8 cellular contexts compared by ENCODE assay signal in genomic region chr20:53900380-53900999, GRCh38.
DNase-seq lines count a peak whose midpoint lies in the region; ATAC-seq and TF ChIP-seq lines count a peak whose summit lies in the region.

No MANE protein-coding gene starts in this region.

- no peaks in the 10 kb centered on the region for H3K27me3 Mint-ChIP-seq in stimulated activated memory B cell treated with anti-CD40 and anti-IgM and Interleukin-4, amounts not matched to agents 10 μg/mL and 1 μg/mL and 100 μg/mL, for 72 hours
- no peaks in the 10 kb centered on the region for H3K27me3 Mint-ChIP-seq in naive thymus-derived CD8-positive, alpha-beta T cell

- H3K36me3 Mint-ChIP-seq in stimulated activated memory B cell treated with anti-CD40 and anti-IgM and Interleukin-4, amounts not matched to agents 10 μg/mL and 1 μg/mL and 100 μg/mL, for 72 hours = no peaks in the 10 kb centered on the region
- no peaks in the 10 kb centered on the region for H3K36me3 Mint-ChIP-seq in naive thymus-derived CD8-positive, alpha-beta T cell

- no peak for TF ChIP-seq POLR2A in heart left ventricle (IDR thresholded peaks at IDR 0.05)

- H3K4me1 ChIP-seq in heart left ventricle = peaks cover 0 to 54% (median 34%) of the 10 kb centered on the region in 12 donors

- H3K27ac ChIP-seq in heart left ventricle = peak overlapping the region; percentile 57 to 91 (median 72)

- H3K4me3 Mint-ChIP-seq in stimulated activated memory B cell treated with anti-CD40 and anti-IgM and Interleukin-4, amounts not matched to agents 10 μg/mL and 1 μg/mL and 100 μg/mL, for 72 hours = no peak overlapping the region
- H3K4me3 Mint-ChIP-seq in naive thymus-derived CD8-positive, alpha-beta T cell = no peak overlapping the region

- TF ChIP-seq CTCF in WI38 (IDR thresholded peaks at IDR 0.05; ENCODE audit: low read depth, low read length) (no peak), heart left ventricle (IDR thresholded peaks at IDR 0.05) (no peak)

- peak overlapping the region; percentile 79 for H3K27ac Mint-ChIP-seq in stimulated activated memory B cell treated with anti-CD40 and anti-IgM and Interleukin-4, amounts not matched to agents 10 μg/mL and 1 μg/mL and 100 μg/mL, for 72 hours
- H3K27ac Mint-ChIP-seq in naive thymus-derived CD8-positive, alpha-beta T cell = peak overlapping the region in 4 of 10 donors; percentile 24 to 77 (median 31)

- H3K36me3 ChIP-seq in heart left ventricle = no peaks in the 10 kb centered on the region

- H3K9me3 Mint-ChIP-seq in stimulated activated memory B cell treated with anti-CD40 and anti-IgM and Interleukin-4, amounts not matched to agents 10 μg/mL and 1 μg/mL and 100 μg/mL, for 72 hours = peaks cover 2% of the 10 kb centered on the region
- no peaks in the 10 kb centered on the region for H3K9me3 Mint-ChIP-seq in naive thymus-derived CD8-positive, alpha-beta T cell

- ATAC-seq in heart left ventricle (peak; percentile 44 to 85 (median 71)), HG02623 (IDR thresholded peaks at IDR 0.05; ENCODE audit: unreplicated experiment) (no peak)
- ATAC-seq in stimulated activated memory B cell treated with anti-CD40 and anti-IgM and Interleukin-4, amounts not matched to agents 10 μg/mL and 1 μg/mL and 100 μg/mL, for 72 hours = no peak
- ATAC-seq in naive thymus-derived CD8-positive, alpha-beta T cell = no peak

- peaks cover 61% of the 10 kb centered on the region for H3K4me1 Mint-ChIP-seq in stimulated activated memory B cell treated with anti-CD40 and anti-IgM and Interleukin-4, amounts not matched to agents 10 μg/mL and 1 μg/mL and 100 μg/mL, for 72 hours
- peaks cover 20 to 55% (median 47%) of the 10 kb centered on the region in 4 donors for H3K4me1 Mint-ChIP-seq in naive thymus-derived CD8-positive, alpha-beta T cell

- DNase-seq in HCEC 1CT (peak; percentile 87), heart left ventricle (no peak), COLO668 (lab: John Stamatoyannopoulos, UW; ENCODE audit: unreplicated experiment) (no peak)
- DNase-seq in naive thymus-derived CD8-positive, alpha-beta T cell = no peak
- no peak for DNase-seq in activated CD4-positive, alpha-beta T cell treated with anti-CD3 and anti-CD28 coated beads, Interleukin-2, amount 50 U/mL, for 48 hours

- peak overlapping the region; percentile 20; the same call in 1 of the 2 replicates for H3K4me3 ChIP-seq in WI38 (ENCODE audit: low read depth, low read length)
- no peak overlapping the region for H3K4me3 ChIP-seq in heart left ventricle

- POLR2A ChIA-PET in naive thymus-derived CD8-positive, alpha-beta T cell (lab: Charles Lee) = interaction anchor here (0.6 to 4.2 kb wide), 11 partner anchors 8 to 203 kb away, joined by 3 to 30 read pairs (median 4); no protein-coding TSS in a partner anchor

- no peaks in the 10 kb centered on the region for H3K27me3 ChIP-seq in heart left ventricle

- 34 to 60% (median 43%) methylated on average over 4 of the region's 4 CpGs for WGBS in heart left ventricle, 4 donors

- intact Hi-C loops in heart left ventricle (cut with DNase I) = no loop called here

- no peaks in the 10 kb centered on the region for H3K9me3 ChIP-seq in heart left ventricle

Comparison
In these comparisons a context has a peak if more than half of its experiments do, and no peak if none do; other contexts are left out.
1. ATAC-seq: peak in heart left ventricle (4 of 4); none in stimulated activated memory B cell treated with anti-CD40 and anti-IgM and Interleukin-4, amounts not matched to agents 10 μg/mL and 1 μg/mL and 100 μg/mL, for 72 hours (single experiment), naive thymus-derived CD8-positive, alpha-beta T cell (0 of 2) and HG02623 (single experiment).